In genomic region chr9:32344551-32345182, GRCh38 we compare ENCODE assay signal across 8 cellular contexts. TPM values are rescaled to one million over a fixed set of nuclear protein-coding genes. Genes with fewer than 3 reads are reported as not detected.
DNase-seq lines count a peak whose midpoint lies in the region; ATAC-seq, FAIRE-seq and TF ChIP-seq lines count a peak whose summit lies in the region.

No MANE protein-coding gene starts in this region.

- H3K4me1 ChIP-seq in breast epithelium, result no peaks in the 10 kb centered on the region
- no peaks in the 10 kb centered on the region for H3K4me1 ChIP-seq in mucosa of descending colon (ENCODE audit: low read depth)

- TF ChIP-seq POLR2A in breast epithelium (IDR thresholded peaks at IDR 0.05), result no peak

- no peak for FAIRE-seq in HTR-8/SVneo (lab: Jason Lieb, UNC)

- H3K4me3 ChIP-seq in breast epithelium (peak overlapping the region in 2 of 3 donors; percentile 9 to 20), mucosa of descending colon (no peak overlapping the region)

- ATAC-seq in GM18909 (IDR thresholded peaks at IDR 0.05; ENCODE audit: poor library complexity, unreplicated experiment) (peak; percentile 50), mucosa of descending colon (peak; percentile 54), GM21423 (IDR thresholded peaks at IDR 0.05; ENCODE audit: unreplicated experiment) (no peak)

- TF ChIP-seq CTCF in breast epithelium (IDR thresholded peaks at IDR 0.05), result no peak
- no peak for TF ChIP-seq CTCF in mucosa of descending colon (IDR thresholded peaks at IDR 0.05)

- no peaks in the 10 kb centered on the region for H3K36me3 ChIP-seq in breast epithelium
- no peaks in the 10 kb centered on the region for H3K36me3 ChIP-seq in mucosa of descending colon (ENCODE audit: low read depth)

- H3K27ac ChIP-seq in breast epithelium, result no peak overlapping the region

- H3K27me3 ChIP-seq in breast epithelium, result no peaks in the 10 kb centered on the region

- peak; percentile 1 for DNase-seq in HTR-8/SVneo (ENCODE audit: insufficient read length, low spot score)
- no peak for DNase-seq in breast epithelium (ENCODE audit: low spot score in 2 of 2)
- DNase-seq in mucosa of descending colon, result no peak
- no peak for DNase-seq in cerebellar nuclear complex (lab: John Stamatoyannopoulos, UW)
- DNase-seq in NCI-H510A (lab: John Stamatoyannopoulos, UW), result no peak
- DNase-seq in NCI-H510A treated with DMSO at 0.1 percent for 48 hours (lab: John Stamatoyannopoulos, UW), result no peak

- intact Hi-C loops in breast epithelium (cut with DNase I; ENCODE audit: low total_unique reads), result no loop called here
- intact Hi-C loops in mucosa of descending colon (cut with DNase I, micrococcal nuclease), result no loop called here

- H3K9me3 ChIP-seq in breast epithelium (no peaks in the 10 kb centered on the region), mucosa of descending colon (no peaks in the 10 kb centered on the region)

RNA-seq across cellular contexts. Expression of gene ACO1, which starts 39.8 kb away (rescaled TPM):
- 100 to 1,000 TPM in 1 of 3 donors, 10 to 100 TPM in 2; 44.2 to 169 (median 47.1) TPM for total RNA-seq in breast epithelium
- 10 to 100 TPM; 30.9 to 50.4 (median 32.6) TPM for total RNA-seq in mucosa of descending colon
